Comparison of ENCODE assay signal across 8 cellular contexts in genomic region chr17:19762515-19762961, GRCh38.
DNase-seq lines count a peak whose midpoint lies in the region; ATAC-seq and TF ChIP-seq lines count a peak whose summit lies in the region.

No MANE protein-coding gene starts in this region.

- no peaks in the 10 kb centered on the region for H3K4me1 ChIP-seq in DND-41 (ENCODE audit: insufficient read depth, low read length)

- H3K27ac ChIP-seq in DND-41 (ENCODE audit: low read length): no peak overlapping the region

- H3K79me2 ChIP-seq in DND-41 (ENCODE audit: insufficient read depth, low read length): no peaks in the 10 kb centered on the region

- H2AFZ ChIP-seq in DND-41 (ENCODE audit: low read depth, low read length): no peak overlapping the region

- peak; percentile 75 for TF ChIP-seq CTCF in DND-41 (IDR thresholded peaks at IDR 0.05; ENCODE audit: borderline replicate concordance, extremely low read depth, low read length, poor library complexity, severe bottlenecking)
- TF ChIP-seq CTCF in LNCAP (IDR thresholded peaks at IDR 0.05): peak; percentile 81
- TF ChIP-seq CTCF in astrocyte of the spinal cord (IDR thresholded peaks at IDR 0.05; ENCODE audit: low read depth, low read length): peak; percentile 87

- no peaks in the 10 kb centered on the region for H3K36me3 ChIP-seq in DND-41 (ENCODE audit: insufficient read depth, low read length)

- peak; percentile 48 for DNase-seq in DND-41
- DNase-seq in T1000 (lab: John Stamatoyannopoulos, UW): peak; percentile 12
- peak; percentile 52 for DNase-seq in astrocyte of the spinal cord (ENCODE audit: low read depth, low spot score)
- peak; percentile 50 for DNase-seq in iPS DF 19.7 (ENCODE audit: low read depth, low spot score)
- peak; percentile 25 to 64 (median 45) for DNase-seq in stimulated activated CD4-positive, alpha-beta T cell treated with anti-CD3 and anti-CD28 coated beads, Interleukin-12 subunit alpha, Interleukin-12 subunit beta, amount 100 ng/mL, for 48 hours (ENCODE audit: low read depth in 2 of 3, low spot score in 1 of 3)

- H3K9ac ChIP-seq in DND-41 (ENCODE audit: low read depth, low read length): no peak overlapping the region

- H3K4me3 ChIP-seq in DND-41 (ENCODE audit: low read depth in 1 of 2, low read length in 2 of 2) (no peak overlapping the region), astrocyte of the spinal cord (ENCODE audit: low read depth, low read length) (no peak overlapping the region)

- H3K4me2 ChIP-seq in DND-41 (ENCODE audit: insufficient read depth, low read length): no peak overlapping the region

- no peaks in the 10 kb centered on the region for H3K9me3 ChIP-seq in DND-41 (ENCODE audit: insufficient read depth, low read length, severe bottlenecking)

- H3K27me3 ChIP-seq in DND-41 (ENCODE audit: insufficient read depth, low read length, poor library complexity): no peaks in the 10 kb centered on the region

- H4K20me1 ChIP-seq in DND-41 (ENCODE audit: insufficient read depth, low read length): no peaks in the 10 kb centered on the region; the same call in 1 of the 2 replicates

- ATAC-seq in DND-41 (ENCODE audit: insufficient read depth, low read depth): peak; percentile 62; the same call in 2 of the 3 replicates
- ATAC-seq in GM21723 (IDR thresholded peaks at IDR 0.05; ENCODE audit: unreplicated experiment): no peak
- no peak for ATAC-seq in HG03378 (IDR thresholded peaks at IDR 0.05; ENCODE audit: unreplicated experiment)

- in situ Hi-C loops in astrocyte of the spinal cord (cut with HindIII; ENCODE audit: low sequenced_read_pairs): no loop called here
